In the genomic region with DNA sequence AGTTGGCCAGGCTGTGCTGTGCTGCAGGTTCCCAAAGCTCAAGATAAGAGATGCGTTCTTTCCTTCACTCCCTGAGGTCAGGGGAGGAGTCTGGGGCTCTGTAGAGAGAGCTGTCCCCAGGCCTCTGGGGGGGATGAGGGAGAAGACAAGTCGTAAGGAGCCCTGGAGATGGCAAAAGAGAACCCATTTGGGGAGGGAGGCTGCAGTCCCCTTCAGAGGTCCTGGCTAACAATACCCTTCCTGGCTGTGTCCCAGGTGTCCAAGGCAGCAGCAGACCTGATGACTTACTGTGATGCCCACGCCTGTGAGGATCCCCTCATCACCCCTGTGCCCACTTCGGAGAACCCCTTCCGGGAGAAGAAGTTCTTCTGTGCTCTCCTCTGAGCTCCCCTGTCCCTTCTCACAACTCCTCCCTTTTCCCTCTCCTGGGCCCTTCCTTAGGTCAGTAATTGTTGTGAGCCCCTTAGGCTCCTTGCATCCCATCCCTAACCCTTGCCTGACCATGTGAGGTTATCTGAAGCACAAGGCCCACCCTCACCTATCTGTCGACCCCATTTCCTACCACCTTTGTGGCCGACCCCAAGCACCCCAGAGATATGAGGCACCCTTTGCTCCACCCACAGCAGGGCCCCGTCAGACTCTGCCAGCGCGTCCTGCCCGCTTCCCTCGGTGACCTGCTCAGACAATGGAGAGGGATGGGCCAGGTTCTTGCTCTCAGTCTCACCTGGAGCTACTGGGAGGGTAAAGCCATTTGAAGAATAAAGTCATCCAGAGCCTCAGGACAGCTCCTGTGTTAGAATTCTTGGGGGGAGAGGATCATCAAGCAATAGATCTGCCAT, we compare ENCODE assay signal across 8 cellular contexts. TPM values are rescaled to one million over a fixed set of nuclear protein-coding genes. Genes with fewer than 3 reads are reported as not detected.
DNase-seq lines count a peak whose midpoint lies in the region; ATAC-seq, FAIRE-seq and TF ChIP-seq lines count a peak whose summit lies in the region.

No MANE protein-coding gene starts in this region.

- no peaks in the 10 kb centered on the region for H3K9me2 ChIP-seq in DOHH2 (replicated peaks; ENCODE audit: control insufficient read depth, low read length)
- no peaks in the 10 kb centered on the region for H3K9me2 ChIP-seq in PC-9 (ENCODE audit: insufficient read depth)

- H4K20me1 ChIP-seq in DOHH2 (ENCODE audit: control insufficient read depth, insufficient read depth, low read depth, low read length) (no peaks in the 10 kb centered on the region), PC-9 (ENCODE audit: insufficient read depth) (no peaks in the 10 kb centered on the region)

- H3K79me2 ChIP-seq in DOHH2 (ENCODE audit: control insufficient read depth, low read length) (peaks cover 18% of the 10 kb centered on the region), PC-9 (ENCODE audit: low read depth) (peaks cover 17% of the 10 kb centered on the region)

- intact Hi-C loops in PC-9 (cut with micrococcal nuclease; ENCODE audit: unreplicated experiment) (loop anchor here (2.0 to 5.0 kb wide), 3 partner anchors 46 to 134 kb away; partner anchors contain the start of genes EML3, ROM1 and ZBTB3), kidney (cut with DNase I) (no loop called here)

- TSS peak; percentile 45 for BruUV-seq in PC-9 (replicated peaks; lab: Mats Ljungman, UMichigan)

- H3K4me3 ChIP-seq in DOHH2 (ENCODE audit: low read length): peak overlapping the region; percentile 72
- peak overlapping the region; percentile 54 for H3K4me3 ChIP-seq in PC-9
- peak overlapping the region; percentile 79 for H3K4me3 ChIP-seq in adipocyte (ENCODE audit: low read length)
- H3K4me3 ChIP-seq in kidney (ENCODE audit: low read length in 2 of 2): peak overlapping the region; percentile 88 to 91

- H3K4me1 ChIP-seq in DOHH2 (ENCODE audit: control insufficient read depth, low read length) (peaks cover 49% of the 10 kb centered on the region), PC-9 (replicated peaks; ENCODE audit: insufficient read depth) (peaks cover 35% of the 10 kb centered on the region), adipocyte (ENCODE audit: control insufficient read depth, insufficient read depth, low read length) (peaks cover 52% of the 10 kb centered on the region), kidney (ENCODE audit: control insufficient read depth in 1 of 2, insufficient read depth in 1 of 2, low read depth in 1 of 2, low read length in 2 of 2) (peaks cover 30 to 35% of the 10 kb centered on the region in 2 donors)

- H3K9ac ChIP-seq in adipocyte (ENCODE audit: low read length): peak overlapping the region; percentile 98
- H3K9ac ChIP-seq in kidney (ENCODE audit: low read length in 2 of 2): peak overlapping the region; percentile 92 to 98

- peak overlapping the region; percentile 84 for H3K27ac ChIP-seq in DOHH2 (ENCODE audit: low read depth, low read length)
- H3K27ac ChIP-seq in PC-9: peak overlapping the region; percentile 87
- peak overlapping the region; percentile 89 to 93 for H3K27ac ChIP-seq in kidney (ENCODE audit: low read depth in 2 of 2, low read length in 2 of 2)

- peak overlapping the region; percentile 66 for H2AFZ ChIP-seq in PC-9

- POLR2A ChIA-PET in PC-9 (lab: Charles Lee; ENCODE audit: unreplicated experiment): interaction anchor here (0.5 to 0.9 kb wide), 5 partner anchors 29 to 117 kb away, joined by 3 to 5 read pairs (median 3); partner anchors contain the start of genes C11orf98, CSKMT and ZBTB3

- FAIRE-seq in kidney (lab: Jason Lieb, UNC): no peak

- H3K27me3 ChIP-seq in DOHH2 (ENCODE audit: control insufficient read depth, low read length) (no peaks in the 10 kb centered on the region), PC-9 (ENCODE audit: insufficient read depth, low read depth) (no peaks in the 10 kb centered on the region), adipocyte (replicated peaks; ENCODE audit: control insufficient read depth, insufficient read depth, low read length) (no peaks in the 10 kb centered on the region)

- no peak for TF ChIP-seq CTCF in DOHH2 (IDR thresholded peaks at IDR 0.05; ENCODE audit: low read depth, low read length, poor library complexity, severe bottlenecking)
- no peak for TF ChIP-seq CTCF in PC-9 (conservative IDR thresholded peaks at IDR 0.05)
- TF ChIP-seq CTCF in kidney (IDR thresholded peaks at IDR 0.05; ENCODE audit: borderline replicate concordance, extremely low read depth, insufficient read depth): no peak

- CTCF ChIA-PET in PC-9 (lab: Charles Lee): interaction anchor here (0.6 to 0.9 kb wide), 2 partner anchors 15 to 45 kb away, joined by 3 to 4 read pairs; partner anchors contain the start of gene ZBTB3

- H3F3A ChIP-seq in DOHH2 (ENCODE audit: control insufficient read depth, insufficient read depth) (peaks cover 44% of the 10 kb centered on the region), PC-9 (ENCODE audit: insufficient read depth, low read depth) (peaks cover 64% of the 10 kb centered on the region)

- ATAC-seq in GM18870 (IDR thresholded peaks at IDR 0.05; ENCODE audit: unreplicated experiment) (no peak), HG02938 (IDR thresholded peaks at IDR 0.05; ENCODE audit: unreplicated experiment) (no peak)

- H3K9me3 ChIP-seq in DOHH2 (ENCODE audit: control insufficient read depth, insufficient read depth, low read length) (no peaks in the 10 kb centered on the region), PC-9 (ENCODE audit: insufficient read depth, low read depth) (no peaks in the 10 kb centered on the region), adipocyte (ENCODE audit: control insufficient read depth, low read length) (no peaks in the 10 kb centered on the region), kidney (ENCODE audit: control insufficient read depth in 1 of 2, low read length in 2 of 2) (no peaks in the 10 kb centered on the region)

- H3K4me2 ChIP-seq in DOHH2 (ENCODE audit: low read length) (peak overlapping the region; percentile 99), PC-9 (peak overlapping the region; percentile 69)

- DNase-seq in PC-9 (peak; percentile 45 to 66), adipocyte (ENCODE audit: low read depth) (no peak), kidney (no peak), kidney tubule cell (ENCODE audit: low spot score) (no peak)
- peak; percentile 30 for DNase-seq in stimulated activated CD8-positive, alpha-beta memory T cell treated with anti-CD3 and anti-CD28 coated beads, Interleukin-12 subunit alpha, Interleukin-12 subunit beta, amount 100 ng/mL, for 1 hour (ENCODE audit: low read depth)

- H3K36me3 ChIP-seq in DOHH2 (ENCODE audit: control insufficient read depth, low read length) (peaks cover 62% of the 10 kb centered on the region), PC-9 (ENCODE audit: low read depth) (peaks cover 13% of the 10 kb centered on the region), adipocyte (ENCODE audit: control insufficient read depth, insufficient read depth, low read length, severe bottlenecking) (peaks cover 40% of the 10 kb centered on the region), kidney (ENCODE audit: control insufficient read depth in 1 of 2, insufficient read depth in 2 of 2, low read length in 2 of 2) (peaks cover 1 to 20% of the 10 kb centered on the region in 2 donors)

RNA-seq across cellular contexts. Expression of gene GNG3, which starts 1.2 kb away (rescaled TPM):
- total RNA-seq in PC-9 (2021) (0.57 TPM in 1 of 2 replicates, not detected in the other), kidney (not detected)
- 1.1 TPM for polyA plus RNA-seq in kidney (ENCODE audit: insufficient read depth, low read depth, low replicate concordance)

RNA-seq across cellular contexts. Expression of gene BSCL2, which starts 1.4 kb away (rescaled TPM):
- total RNA-seq in PC-9 (2021) (173 and 201 TPM in 2 replicates), kidney (93.2 TPM)
- polyA plus RNA-seq in kidney (ENCODE audit: insufficient read depth, low read depth, low replicate concordance): 249 TPM

RNA-seq across cellular contexts. Expression of gene HNRNPUL2, which starts 18.6 kb away (rescaled TPM):
- total RNA-seq in PC-9 (2021) (55.2 and 76.9 TPM in 2 replicates), kidney (49.0 TPM)
- polyA plus RNA-seq in kidney (ENCODE audit: insufficient read depth, low read depth, low replicate concordance): 37.1 TPM

RNA-seq across cellular contexts. Expression of gene LRRN4CL, which starts 19.3 kb away (rescaled TPM):
- total RNA-seq in PC-9 (2021): 1.0 and 1.3 TPM in 2 replicates
- total RNA-seq in kidney: 1.2 TPM
- 0.58 TPM for polyA plus RNA-seq in kidney (ENCODE audit: insufficient read depth, low read depth, low replicate concordance)

RNA-seq across cellular contexts. Expression of gene TTC9C, which starts 19.6 kb away (rescaled TPM):
- total RNA-seq in PC-9 (2021) (65.3 and 71.4 TPM in 2 replicates), kidney (24.8 TPM)
- 39.2 TPM for polyA plus RNA-seq in kidney (ENCODE audit: insufficient read depth, low read depth, low replicate concordance)

Comparison
In these comparisons a context has a peak if more than half of its experiments do, and no peak if none do; other contexts are left out.
1. DNase-seq: peak in PC-9 (2 of 2) and stimulated activated CD8-positive, alpha-beta memory T cell treated with anti-CD3 and anti-CD28 coated beads, Interleukin-12 subunit alpha, Interleukin-12 subunit beta, amount 100 ng/mL, for 1 hour (single experiment); none in adipocyte (single experiment), kidney (single experiment) and kidney tubule cell (single experiment).
2. Peak in every context shown above with its lines, with median percentiles within 50 percentile points of each other: H3K27ac ChIP-seq and H3K4me3 ChIP-seq.